1 cellular context compared by ENCODE assay signal in genomic region chr5:103258957-103259704, GRCh38.
A peak's percentile ranks its signal among the peaks of the same experiment; 100 is the strongest.
TF ChIP-seq lines count a peak whose summit lies in the region.

No MANE protein-coding gene starts in this region.

TF ChIP-seq in K562, 482 proteins besides CTCF, POLR2A, EP300 and RAD21 (continued from another document and continues in another):
- TF ChIP-seq CHD7 (IDR thresholded peaks at IDR 0.05; ENCODE audit: low read depth, low read length), result no peak
- TF ChIP-seq AFF4 (CRISPR knock-in tag; IDR thresholded peaks at IDR 0.05), result peak; percentile 22; the same call in 1 of the 2 replicates
- TF ChIP-seq GTF2A2 (tag; IDR thresholded peaks at IDR 0.05), result no peak
- no peak for TF ChIP-seq ZNF644 (tag; IDR thresholded peaks at IDR 0.05; ENCODE audit: low read depth)
- no peak for TF ChIP-seq WHSC1 (IDR thresholded peaks at IDR 0.05; ENCODE audit: low read length)
- no peak for TF ChIP-seq ZNF311 (CRISPR knock-in tag; IDR thresholded peaks at IDR 0.05)
- TF ChIP-seq GTF2F1 (IDR thresholded peaks at IDR 0.05; ENCODE audit: low read depth, low read length), result no peak
- no peak for TF ChIP-seq BDP1 (IDR thresholded peaks at IDR 0.05; ENCODE audit: insufficient read depth, insufficient read length)
- TF ChIP-seq DPF2 (IDR thresholded peaks at IDR 0.05), result no peak
- TF ChIP-seq ZNF354B (CRISPR knock-in tag; IDR thresholded peaks at IDR 0.05), result no peak
- no peak for TF ChIP-seq MITF (IDR thresholded peaks at IDR 0.05)
- no peak for TF ChIP-seq OTX1 (CRISPR knock-in tag; IDR thresholded peaks at IDR 0.05)
- TF ChIP-seq RFX5 (IDR thresholded peaks at IDR 0.05; ENCODE audit: low read depth, low read length), result no peak
- no peak for TF ChIP-seq ARHGAP35 (IDR thresholded peaks at IDR 0.05; ENCODE audit: partially characterized antibody)
- peak; percentile 71 for TF ChIP-seq PRPF4 (IDR thresholded peaks at IDR 0.05; ENCODE audit: insufficient read depth, low read depth, low read length, poor library complexity, severe bottlenecking)
- TF ChIP-seq ZNF124 (CRISPR knock-in tag; IDR thresholded peaks at IDR 0.05), result no peak
- no peak for TF ChIP-seq ZNF655 (CRISPR knock-in tag; IDR thresholded peaks at IDR 0.05)
- peak; percentile 62 for TF ChIP-seq MGA (IDR thresholded peaks at IDR 0.05)
- TF ChIP-seq USF2 (CRISPR knock-in tag; IDR thresholded peaks at IDR 0.05), result no peak
